19 cellular contexts compared by ENCODE assay signal in genomic region chr1:26337625-26338024, GRCh38. TPM values are rescaled to one million over a fixed set of nuclear protein-coding genes. Genes with fewer than 3 reads are reported as not detected.
DNase-seq lines count a peak whose midpoint lies in the region; ATAC-seq and TF ChIP-seq lines count a peak whose summit lies in the region.
"Had no signal": no experiment of that assay in that cellular context is flagged by ENCODE, and none has a peak within 500 bp of the region (broad histone marks: within the 10 kb centered on the region; RNA-seq: fewer than 3 reads in every experiment).

No MANE protein-coding gene starts in this region.

- no peak overlapping the region for H3K4me3 ChIP-seq in tibial artery
- H3K4me3 ChIP-seq: ovary, thyroid gland had no signal

- H3K9me3 ChIP-seq in tibial artery = no peaks in the 10 kb centered on the region
- H3K9me3 ChIP-seq: Caco-2, ovary, thyroid gland had no signal

- no peak overlapping the region for H3K27ac ChIP-seq in tibial artery
- H3K27ac ChIP-seq: ovary, thyroid gland had no signal

- no peaks in the 10 kb centered on the region for H3K36me3 ChIP-seq in tibial artery
- H3K36me3 ChIP-seq: ovary, thyroid gland had no signal

- DNase-seq in natural killer cell = no peak
- no peak for DNase-seq in natural killer cell treated with Interleukin-12 subunit alpha and Interleukin-12 subunit beta and Interleukin-15 and Interleukin-18, amount 100 ng/mL, for 72 hours (ENCODE audit: low spot score)
- DNase-seq in T-cell = no peak
- DNase-seq in memory B cell (ENCODE audit: low spot score in 2 of 2) = no peak
- no peak for DNase-seq in midbrain (lab: John Stamatoyannopoulos, UW)
- DNase-seq in tibial artery = no peak
- DNase-seq in NCI-H345 treated with DMSO at 0.1 percent for 48 hours (lab: John Stamatoyannopoulos, UW; ENCODE audit: unreplicated experiment) = no peak
- DNase-seq in NOMO-1 treated with DMSO at 0.1 percent for 48 hours (lab: John Stamatoyannopoulos, UW; ENCODE audit: unreplicated experiment) = no peak
- DNase-seq: Caco-2; Kasumi-1; NCI-H1092 treated with DMSO at 0.1 percent for 48 hours; NCI-H510A treated with DMSO at 0.1 percent for 48 hours; ovary; SHP77; stimulated activated naive CD4-positive, alpha-beta T cell; thyroid gland had no signal

- H3K4me3 Mint-ChIP-seq in natural killer cell (peak overlapping the region; percentile 53), T-cell (peak overlapping the region; percentile 5 to 58 (median 52)), memory B cell (peak overlapping the region; percentile 49)
- H3K4me3 Mint-ChIP-seq in natural killer cell treated with Interleukin-12 subunit alpha and Interleukin-12 subunit beta and Interleukin-15 and Interleukin-18, amount 100 ng/mL, for 72 hours = no peak overlapping the region

- POLR2A ChIA-PET in T-cell (lab: Charles Lee) = no interaction called here

- peaks cover 0 to 6% of the 10 kb centered on the region in 2 donors for H3K27me3 Mint-ChIP-seq in natural killer cell (ENCODE audit: low read depth in 2 of 2)
- peaks cover 0 to 5% of the 10 kb centered on the region in 2 donors for H3K27me3 Mint-ChIP-seq in natural killer cell treated with Interleukin-12 subunit alpha and Interleukin-12 subunit beta and Interleukin-15 and Interleukin-18, amount 100 ng/mL, for 72 hours
- H3K27me3 Mint-ChIP-seq in T-cell = no peaks in the 10 kb centered on the region
- H3K27me3 Mint-ChIP-seq in memory B cell = no peaks in the 10 kb centered on the region

- H3K36me3 Mint-ChIP-seq in natural killer cell = no peaks in the 10 kb centered on the region
- H3K36me3 Mint-ChIP-seq in natural killer cell treated with Interleukin-12 subunit alpha and Interleukin-12 subunit beta and Interleukin-15 and Interleukin-18, amount 100 ng/mL, for 72 hours = no peaks in the 10 kb centered on the region
- no peaks in the 10 kb centered on the region for H3K36me3 Mint-ChIP-seq in T-cell
- H3K36me3 Mint-ChIP-seq in memory B cell = no peaks in the 10 kb centered on the region

- no peaks in the 10 kb centered on the region for H3K9me3 Mint-ChIP-seq in natural killer cell
- no peaks in the 10 kb centered on the region for H3K9me3 Mint-ChIP-seq in natural killer cell treated with Interleukin-12 subunit alpha and Interleukin-12 subunit beta and Interleukin-15 and Interleukin-18, amount 100 ng/mL, for 72 hours
- H3K9me3 Mint-ChIP-seq in T-cell = no peaks in the 10 kb centered on the region
- no peaks in the 10 kb centered on the region for H3K9me3 Mint-ChIP-seq in memory B cell
- H3K9me3 Mint-ChIP-seq: endodermal cell had no signal

- ATAC-seq in natural killer cell = no peak
- ATAC-seq in natural killer cell treated with Interleukin-12 subunit alpha and Interleukin-12 subunit beta and Interleukin-15 and Interleukin-18, amount 100 ng/mL, for 72 hours = no peak
- ATAC-seq in T-cell (replicated peaks in 1 of 4) = no peak
- no peak for ATAC-seq in memory B cell (ENCODE audit: low read depth)

- peaks cover 0 to 14% (median 11%) of the 10 kb centered on the region in 4 donors for H3K4me1 ChIP-seq in tibial artery
- H3K4me1 ChIP-seq: Caco-2 had no signal

- peak overlapping the region in 1 of 2 donors; percentile 27 for H3K27ac Mint-ChIP-seq in natural killer cell
- H3K27ac Mint-ChIP-seq in natural killer cell treated with Interleukin-12 subunit alpha and Interleukin-12 subunit beta and Interleukin-15 and Interleukin-18, amount 100 ng/mL, for 72 hours = peak overlapping the region in 1 of 2 donors; percentile 56
- H3K27ac Mint-ChIP-seq in T-cell = peak overlapping the region; percentile 32 to 58
- H3K27ac Mint-ChIP-seq in memory B cell = no peak overlapping the region
- H3K27ac Mint-ChIP-seq: endodermal cell had no signal

- peaks cover 10 to 29% of the 10 kb centered on the region in 2 donors for H3K4me1 Mint-ChIP-seq in natural killer cell
- H3K4me1 Mint-ChIP-seq in natural killer cell treated with Interleukin-12 subunit alpha and Interleukin-12 subunit beta and Interleukin-15 and Interleukin-18, amount 100 ng/mL, for 72 hours (ENCODE audit: low read depth in 2 of 2) = peaks cover 4 to 8% of the 10 kb centered on the region in 2 donors
- H3K4me1 Mint-ChIP-seq in T-cell = peaks cover 9 to 14% (median 14%) of the 10 kb centered on the region in 3 donors
- peaks cover 6% of the 10 kb centered on the region for H3K4me1 Mint-ChIP-seq in memory B cell

- intact Hi-C loops in natural killer cell (cut with micrococcal nuclease) (no loop called here), tibial artery (cut with DNase I; ENCODE audit: low total_unique reads) (no loop called here)

- TF ChIP-seq CTCF in natural killer cell (IDR thresholded peaks at IDR 0.05) (no peak), tibial artery (IDR thresholded peaks at IDR 0.05) (no peak)

- H3K27me3 ChIP-seq in tibial artery = peaks cover 4 to 63% of the 10 kb centered on the region in 2 donors
- H3K27me3 ChIP-seq: ovary, thyroid gland had no signal

- CTCF ChIA-PET in T-cell (lab: Charles Lee) = no interaction called here

RNA-seq across cellular contexts. Expression of gene CRYBG2, which starts 16.3 kb away (rescaled TPM):
- 1 to 10 TPM; 2.5 to 5.8 (median 3.2) TPM for total RNA-seq in natural killer cell
- total RNA-seq in natural killer cell treated with Interleukin-12 subunit alpha and Interleukin-12 subunit beta and Interleukin-15 and Interleukin-18, amount 100 ng/mL, for 72 hours = under 1 TPM in 1 of 2 donors, not detected in 1; 0.95 TPM
- 1 to 10 TPM; 3.0 to 7.3 (median 5.1) TPM for total RNA-seq in T-cell
- total RNA-seq: sciatic nerve, thyroid gland had no signal

RNA-seq across cellular contexts. Expression of gene CD52, which starts 19.9 kb away (rescaled TPM):
- total RNA-seq in natural killer cell = 100 to 1,000 TPM; 454 to 485 (median 482) TPM
- total RNA-seq in natural killer cell treated with Interleukin-12 subunit alpha and Interleukin-12 subunit beta and Interleukin-15 and Interleukin-18, amount 100 ng/mL, for 72 hours = 10 to 100 TPM in 1 of 2 donors, 1 to 10 TPM in 1; 8.1 to 17.2 TPM
- 1,000 to 10,000 TPM in 4 of 5 donors, 100 to 1,000 TPM in 1; 994 to 1,121 (median 1,054) TPM for total RNA-seq in T-cell
- total RNA-seq: Caco-2 had no signal

RNA-seq across cellular contexts. Expression of gene UBXN11, which starts 31.2 kb away (rescaled TPM):
- 10 to 100 TPM; 22.7 to 32.0 (median 31.7) TPM for total RNA-seq in natural killer cell
- total RNA-seq in natural killer cell treated with Interleukin-12 subunit alpha and Interleukin-12 subunit beta and Interleukin-15 and Interleukin-18, amount 100 ng/mL, for 72 hours = 10 to 100 TPM in 1 of 2 donors, 1 to 10 TPM in 1; 9.9 to 24.8 TPM
- total RNA-seq in T-cell = 100 to 1,000 TPM in 3 of 5 donors, 10 to 100 TPM in 2; 39.5 to 112 (median 104) TPM

RNA-seq across cellular contexts. Expression of gene ZNF683, which starts 34.9 kb away (rescaled TPM):
- 10 to 100 TPM in 2 of 3 donors, 1 to 10 TPM in 1; 9.6 to 38.2 (median 19.7) TPM for total RNA-seq in natural killer cell
- not detected for total RNA-seq in natural killer cell treated with Interleukin-12 subunit alpha and Interleukin-12 subunit beta and Interleukin-15 and Interleukin-18, amount 100 ng/mL, for 72 hours
- 10 to 100 TPM in 2 of 5 donors, 1 to 10 TPM in 2, under 1 TPM in 1; 0.32 to 23.1 (median 5.3) TPM for total RNA-seq in T-cell
- total RNA-seq: Caco-2; endodermal cell; T-helper 1 cell treated with Interleukin-12 subunit alpha and Interleukin-12 subunit beta and Interleukin-4 antibody, amounts not matched to agents 30 ng/mL and 1 ng/mL, for 36 hours had no signal

RNA-seq across cellular contexts. Expression of gene SH3BGRL3, which starts 57.7 kb away (rescaled TPM):
- 100 to 1,000 TPM; 396 to 488 (median 437) TPM for total RNA-seq in natural killer cell
- 100 to 1,000 TPM; 203 to 249 TPM for total RNA-seq in natural killer cell treated with Interleukin-12 subunit alpha and Interleukin-12 subunit beta and Interleukin-15 and Interleukin-18, amount 100 ng/mL, for 72 hours
- total RNA-seq in T-cell = 100 to 1,000 TPM; 218 to 457 (median 370) TPM

Comparison
In these comparisons a context has a peak if more than half of its experiments do, and no peak if none do; other contexts are left out.
1. RNA of gene CD52, which starts 19.9 kb away (total RNA-seq): 994 to 1,121 TPM in T-cell and 454 to 485 TPM in natural killer cell; 8.1 to 17.2 TPM in natural killer cell treated with Interleukin-12 subunit alpha and Interleukin-12 subunit beta and Interleukin-15 and Interleukin-18, amount 100 ng/mL, for 72 hours; every median in the first group is over 10 times any median in the second.